Comparison of ENCODE assay signal across 15 cellular contexts in the genomic region with DNA sequence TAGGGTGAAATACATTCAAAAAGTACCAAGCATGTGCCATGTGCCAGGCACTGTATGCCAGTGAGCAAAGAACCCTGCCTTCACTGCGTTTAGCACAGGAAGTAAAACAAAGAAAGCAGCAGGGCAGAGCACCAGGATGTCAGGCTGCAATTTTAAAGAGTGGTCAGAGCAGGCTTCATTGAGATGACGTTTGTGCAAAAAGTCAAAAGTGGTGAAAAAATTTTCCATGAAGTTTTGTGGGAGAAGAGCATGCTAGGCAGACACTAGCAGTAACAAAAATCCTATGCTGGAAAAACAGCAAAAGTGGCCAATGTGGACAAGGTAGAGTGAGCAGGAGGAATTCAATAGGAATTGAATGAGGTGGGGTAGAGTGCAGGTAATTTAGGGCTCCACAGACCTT. TPM values are rescaled to one million over a fixed set of nuclear protein-coding genes. Genes with fewer than 3 reads are reported as not detected.
DNase-seq lines count a peak whose midpoint lies in the region; ATAC-seq, FAIRE-seq and TF ChIP-seq lines count a peak whose summit lies in the region.
"Had no signal": no experiment of that assay in that cellular context is flagged by ENCODE, and none has a peak within 500 bp of the region (broad histone marks: within the 10 kb centered on the region; RNA-seq: fewer than 3 reads in every experiment).

No MANE protein-coding gene starts in this region.

- no peak for TF ChIP-seq RAD21 in GM12878 (IDR thresholded peaks at IDR 0.05; ENCODE audit: insufficient read depth, low read depth, low read length)

- no peak overlapping the region for H3T11ph ChIP-seq in H9 (ENCODE audit: low read length)

- no peak overlapping the region for H3K23ac ChIP-seq in H9 (ENCODE audit: insufficient read length, low read depth, low read length)

- no peak overlapping the region for H2BK20ac ChIP-seq in H9 (ENCODE audit: low read depth, low read length, poor library complexity, severe bottlenecking)

- SMC1A ChIA-PET in GM12878 (lab: Charles Lee; ENCODE audit: uncharacterized antibody, unreplicated experiment), result interaction anchor here (4.9 kb wide), 1 partner anchor 13 kb away, joined by 24 read pairs; no protein-coding TSS in a partner anchor

- FAIRE-seq in GM12878 (lab: Jason Lieb, UNC), result no peak
- FAIRE-seq: TTC549 had no signal

- no peak for ATAC-seq in CD4-positive, alpha-beta T cell (ENCODE audit: poor library complexity)
- 0 out of 3 replicates have a peak, but pooled peaks have one; percentile 23 for ATAC-seq in GM12878
- peak; percentile 61 to 88 (median 75) for ATAC-seq in natural killer cell

- CTCF ChIA-PET in CD4-positive, alpha-beta T cell (lab: Charles Lee), result no interaction called here
- CTCF ChIA-PET in GM12878 (lab: Yijun Ruan, JAX), result interaction anchor here (1.4 kb wide), 1 partner anchor 10 kb away, joined by 4 read pairs; no protein-coding TSS in a partner anchor

- H3K27ac Mint-ChIP-seq in CD4-positive, alpha-beta T cell, result peak overlapping the region; percentile 61
- peak overlapping the region; percentile 33 to 76 (median 68) for H3K27ac Mint-ChIP-seq in H9
- peak overlapping the region; percentile 77 to 78 for H3K27ac Mint-ChIP-seq in natural killer cell
- H3K27ac Mint-ChIP-seq in endodermal cell, result no peak overlapping the region

- H3K23me2 ChIP-seq in H9 (ENCODE audit: insufficient read length, low read depth, low read length, poor library complexity, severe bottlenecking), result no peaks in the 10 kb centered on the region

- H2AFZ ChIP-seq in H9 (ENCODE audit: low read length) (no peak overlapping the region), GM12878 (ENCODE audit: control insufficient read depth, low read depth, low read length) (no peak overlapping the region)

- no peak overlapping the region for H3K4ac ChIP-seq in H9 (ENCODE audit: low read depth, low read length)

- BruUV-seq in GM12878 (replicated peaks; lab: Mats Ljungman, UMichigan), result no TSS peak

- no peak overlapping the region for H2AK5ac ChIP-seq in H9 (ENCODE audit: insufficient read length, low read length)

- H2BK5ac ChIP-seq in H9 (ENCODE audit: insufficient read length, low read length), result no peak overlapping the region

- no peak overlapping the region for H4K5ac ChIP-seq in H9 (ENCODE audit: insufficient read length, low read depth, low read length)

- H2BK120ac ChIP-seq in H9 (ENCODE audit: low read depth, low read length, poor library complexity, severe bottlenecking), result no peak overlapping the region

- no peak overlapping the region for H3K27ac ChIP-seq in CD4-positive, alpha-beta T cell (ENCODE audit: low read depth, low read length)
- H3K27ac ChIP-seq in H9 (ENCODE audit: insufficient read length, low read depth, low read length), result no peak overlapping the region
- H3K27ac ChIP-seq in GM12878 (ENCODE audit: control insufficient read depth, insufficient read depth), result no peak overlapping the region
- no peak overlapping the region for H3K27ac ChIP-seq in endodermal cell (ENCODE audit: low read depth, low read length)
- H3K27ac ChIP-seq: RWPE1 had no signal

- H3K4me2 ChIP-seq in H9 (ENCODE audit: insufficient read depth, insufficient read length, low read length) (no peak overlapping the region), GM12878 (ENCODE audit: control insufficient read depth, insufficient read depth) (no peak overlapping the region)

- H3K4me1 ChIP-seq in H9 (ENCODE audit: insufficient read depth, low read length) (no peaks in the 10 kb centered on the region), GM12878 (ENCODE audit: control insufficient read depth, insufficient read depth, low read length) (peaks cover 6% of the 10 kb centered on the region; the same call in 1 of the 2 replicates), endodermal cell (ENCODE audit: control insufficient read depth, insufficient read depth, low read length) (no peaks in the 10 kb centered on the region)

- peaks cover 77% of the 10 kb centered on the region for H3K36me3 Mint-ChIP-seq in CD4-positive, alpha-beta T cell (ENCODE audit: low read depth)
- peaks cover 21 to 61% (median 42%) of the 10 kb centered on the region in 3 experiments; a peak in 6 of 7 replicates for H3K36me3 Mint-ChIP-seq in H9 (ENCODE audit: insufficient read depth in 1 of 3, low read depth in 3 of 3)
- no peaks in the 10 kb centered on the region for H3K36me3 Mint-ChIP-seq in natural killer cell
- H3K36me3 Mint-ChIP-seq in endodermal cell (ENCODE audit: low read depth), result peaks cover 58% of the 10 kb centered on the region

- H3K4me1 Mint-ChIP-seq in CD4-positive, alpha-beta T cell (ENCODE audit: low read depth), result peaks cover 19% of the 10 kb centered on the region
- H3K4me1 Mint-ChIP-seq in H9, result peaks cover 13 to 19% of the 10 kb centered on the region in 2 experiments
- peaks cover 13 to 20% of the 10 kb centered on the region in 2 donors for H3K4me1 Mint-ChIP-seq in natural killer cell
- H3K4me1 Mint-ChIP-seq in endodermal cell, result no peaks in the 10 kb centered on the region

- no peaks in the 10 kb centered on the region for H3K27me3 ChIP-seq in CD4-positive, alpha-beta T cell (ENCODE audit: control insufficient read depth, insufficient read depth, low read length)
- H3K27me3 ChIP-seq in H9 (ENCODE audit: insufficient read depth, low read length) (no peaks in the 10 kb centered on the region), GM12878 (replicated peaks in 1 of 2; ENCODE audit: control insufficient read depth in 2 of 2, insufficient read depth in 2 of 2, low read length in 1 of 2) (no peaks in the 10 kb centered on the region), endodermal cell (ENCODE audit: control insufficient read depth, insufficient read depth, low read length, poor library complexity, severe bottlenecking) (no peaks in the 10 kb centered on the region)

- no peak overlapping the region for H3K14ac ChIP-seq in H9 (ENCODE audit: insufficient read depth, low read length)

- H3K36me3 ChIP-seq in GM12878 (ENCODE audit: control insufficient read depth in 2 of 2, insufficient read depth in 2 of 2, low read length in 1 of 2) (peaks cover 2 to 25% of the 10 kb centered on the region in 2 experiments; a peak in 3 of 4 replicates), endodermal cell (ENCODE audit: control insufficient read depth, insufficient read depth, low read length) (peaks cover 76% of the 10 kb centered on the region)

- H3K56ac ChIP-seq in H9 (ENCODE audit: insufficient read length, low read depth, low read length), result no peak overlapping the region

- no peak overlapping the region for H2BK15ac ChIP-seq in H9 (ENCODE audit: low read depth, low read length)

- no peak for TF ChIP-seq POLR2A in GM12878 (IDR thresholded peaks at IDR 0.05; ENCODE audit: low read depth, low read length)

- no peak for TF ChIP-seq EP300 in GM12878 (IDR thresholded peaks at IDR 0.05; ENCODE audit: borderline replicate concordance in 1 of 2, control insufficient read depth in 1 of 2, low read depth in 2 of 2, low read length in 2 of 2)

- no peaks in the 10 kb centered on the region for H3K27me3 Mint-ChIP-seq in CD4-positive, alpha-beta T cell
- no peaks in the 10 kb centered on the region for H3K27me3 Mint-ChIP-seq in H9 (ENCODE audit: low read depth)
- H3K27me3 Mint-ChIP-seq in natural killer cell (ENCODE audit: low read depth in 2 of 2), result no peaks in the 10 kb centered on the region
- H3K27me3 Mint-ChIP-seq in endodermal cell (ENCODE audit: insufficient read depth), result no peaks in the 10 kb centered on the region

- no peak overlapping the region for H3K9ac ChIP-seq in H9 (ENCODE audit: extremely low read depth, insufficient read length, low read length)
- H3K9ac ChIP-seq in GM12878 (ENCODE audit: control insufficient read depth, insufficient read depth, low read length), result no peak overlapping the region
- no peak overlapping the region for H3K9ac ChIP-seq in endodermal cell (ENCODE audit: extremely low read depth, low read length, poor library complexity, severe bottlenecking)

- no peak overlapping the region for H3K4me3 Mint-ChIP-seq in CD4-positive, alpha-beta T cell
- no peak overlapping the region for H3K4me3 Mint-ChIP-seq in H9
- peak overlapping the region; percentile 1 for H3K4me3 Mint-ChIP-seq in natural killer cell
- no peak overlapping the region for H3K4me3 Mint-ChIP-seq in endodermal cell

- H3K9me3 ChIP-seq in CD4-positive, alpha-beta T cell (ENCODE audit: control insufficient read depth, low read length), result no peaks in the 10 kb centered on the region
- H3K9me3 ChIP-seq in H9 (ENCODE audit: control insufficient read depth, low read depth, low read length) (no peaks in the 10 kb centered on the region), GM12878 (replicated peaks; ENCODE audit: control insufficient read depth, insufficient read depth, low read length) (no peaks in the 10 kb centered on the region), endodermal cell (ENCODE audit: control insufficient read depth, low read length) (no peaks in the 10 kb centered on the region)

- H3K79me1 ChIP-seq in H9 (ENCODE audit: insufficient read depth, low read depth, low read length, poor library complexity, severe bottlenecking), result no peaks in the 10 kb centered on the region

- H4K20me1 ChIP-seq in H9 (ENCODE audit: control insufficient read depth, insufficient read depth, insufficient read length), result no peaks in the 10 kb centered on the region
- H4K20me1 ChIP-seq in GM12878 (ENCODE audit: control insufficient read depth, insufficient read depth), result no peaks in the 10 kb centered on the region

- in situ Hi-C loops in GM12878 (cut with MboI), result no loop called here

- H3K18ac ChIP-seq in H9 (ENCODE audit: insufficient read length, low read depth, low read length), result no peak overlapping the region

- no CpG with 5 or more reads among the region's 2 CpGs for WGBS in H9 (ENCODE audit: extremely low coverage, insufficient read length, low lambda C conversion rate)
- WGBS in GM12878 (ENCODE audit: insufficient coverage, insufficient replicate concordance, low lambda C conversion rate, missing lambda C conversion rate), result 2% methylated on average over 2 of the region's 2 CpGs
- 71 to 80% methylated on average over 2 of the region's 2 CpGs for WGBS in endodermal cell (ENCODE audit: insufficient coverage in 1 of 2, insufficient read length in 1 of 2), 2 experiments

- no peak overlapping the region for H4K91ac ChIP-seq in H9 (ENCODE audit: insufficient read length, low read depth, low read length)

- no peak overlapping the region for H4K8ac ChIP-seq in H9 (replicated peaks; ENCODE audit: insufficient read length, low read depth, low read length)

- H3K79me2 ChIP-seq in H9 (ENCODE audit: insufficient read depth, low read length) (no peaks in the 10 kb centered on the region), GM12878 (ENCODE audit: control insufficient read depth, insufficient read depth, low read length) (no peaks in the 10 kb centered on the region; the same call in 1 of the 2 replicates)

- RAD21 ChIA-PET in GM12878 (lab: Charles Lee; ENCODE audit: unreplicated experiment), result no interaction called here

- intact Hi-C loops in CD4-positive, alpha-beta T cell (cut with DNase I, micrococcal nuclease), result no loop called here
- intact Hi-C loops in GM12878 (cut with micrococcal nuclease; ENCODE audit: unreplicated experiment) (no loop called here), natural killer cell (cut with micrococcal nuclease) (no loop called here)

- DNase-seq in CD4-positive, alpha-beta T cell, result no peak
- DNase-seq in H9, result no peak
- DNase-seq in GM12878 (ENCODE audit: low read depth, low spot score), result no peak
- no peak for DNase-seq in natural killer cell
- DNase-seq in GM19240 (ENCODE audit: insufficient read length, low spot score), result no peak
- DNase-seq in T1000 (lab: John Stamatoyannopoulos, UW), result no peak
- no peak for DNase-seq in NCI-H748 treated with DMSO at 0.1 percent for 48 hours (lab: John Stamatoyannopoulos, UW)
- no peak for DNase-seq in endodermal cell
- DNase-seq: C1 segment of cervical spinal cord, foreskin melanocyte, islet precursor cell, NCI-H1930, NCI-H526 treated with DMSO at 0.1 percent for 48 hours had no signal

- no peaks in the 10 kb centered on the region for H3K9me3 Mint-ChIP-seq in CD4-positive, alpha-beta T cell
- H3K9me3 Mint-ChIP-seq in H9, result no peaks in the 10 kb centered on the region
- H3K9me3 Mint-ChIP-seq in natural killer cell, result no peaks in the 10 kb centered on the region
- no peaks in the 10 kb centered on the region for H3K9me3 Mint-ChIP-seq in endodermal cell

- H2BK12ac ChIP-seq in H9 (ENCODE audit: insufficient read length, low read depth, low read length), result no peak overlapping the region

- POLR2A ChIA-PET in CD4-positive, alpha-beta T cell (lab: Charles Lee), result interaction anchor here (1.6 kb wide), 1 partner anchor 31 kb away, joined by 7 read pairs; the partner anchor contains the start of gene AKIRIN2
- POLR2A ChIA-PET in GM12878 (lab: Charles Lee), result no interaction called here

- no peak for TF ChIP-seq CTCF in CD4-positive, alpha-beta T cell (IDR thresholded peaks at IDR 0.05)
- TF ChIP-seq CTCF in H9 (conservative IDR thresholded peaks at IDR 0.05) (no peak), GM12878 (IDR thresholded peaks at IDR 0.05 in 2 of 3, conservative IDR thresholded peaks at IDR 0.05 in 1 of 3; ENCODE audit: control insufficient read depth in 2 of 3, extremely low read depth in 1 of 3, insufficient read depth in 1 of 3, low read depth in 3 of 3, low read length in 3 of 3) (no peak), natural killer cell (IDR thresholded peaks at IDR 0.05) (no peak), endodermal cell (conservative IDR thresholded peaks at IDR 0.05) (no peak)

- H3K4me3 ChIP-seq in GM12878 (no peak overlapping the region), endodermal cell (ENCODE audit: low read length) (no peak overlapping the region)

RNA-seq across cellular contexts. Expression of gene AKIRIN2, which starts 31.3 kb away (rescaled TPM):
- total RNA-seq in CD4-positive, alpha-beta T cell, result 10 to 100 TPM; 91.0 to 92.5 TPM
- 75.7 and 75.9 TPM in 2 replicates for total RNA-seq in H9 (2021)
- total RNA-seq in GM12878 (2013; cell fraction: nucleolus; rRNA removed), result 105 and 137 TPM in 2 replicates
- total RNA-seq in GM12878 (2014; rRNA removed), result 28.4 and 32.9 TPM in 2 replicates
- 21.9 and 23.7 TPM in 2 replicates for total RNA-seq in GM12878 (2014; rRNA removed; fragmentation: Illumina TruSeq; extraction: Trizol)
- 71.6 and 74.4 TPM in 2 replicates for total RNA-seq in GM12878 (2021)
- 30.6 TPM for polyA plus RNA-seq in GM12878 (2011; ENCODE audit: low read depth)
- 40.1 and 62.9 TPM in 2 replicates for polyA plus RNA-seq in GM12878 (2011; rRNA removed)
- polyA plus RNA-seq in GM12878 (2011; cell fraction: cytosol; rRNA removed), result 20.0 and 28.1 TPM in 2 replicates
- polyA plus RNA-seq in GM12878 (2011; cell fraction: nucleus; rRNA removed), result 50.6 and 56.0 TPM in 2 replicates
- polyA plus RNA-seq in GM12878 (2012), result 64.1 and 73.9 TPM in 2 replicates
- polyA plus RNA-seq in GM12878 (2014; fragmentation: Illumina TruSeq; extraction: Trizol), result 39.3 and 46.5 TPM in 2 replicates
- polyA plus RNA-seq in GM12878 (2014; fragmentation: Nextera tagmentation; extraction: Ambion mirVana), result 10 to 100 TPM; 12.7 to 16.8 TPM
- 45.0 and 49.0 TPM in 2 replicates for polyA plus RNA-seq in GM12878 (2014; rRNA removed)
- 10 to 100 TPM; 79.2 to 82.2 TPM for polyA plus RNA-seq in GM12878 (2016; fragmentation: Nextera tagmentation; extraction: Ambion mirVana)
- 8.4 and 14.7 TPM in 2 replicates for polyA minus RNA-seq in GM12878 (2011; rRNA and poly(A)+ RNA removed)
- 18.0 and 18.7 TPM in 2 replicates for polyA minus RNA-seq in GM12878 (2011; cell fraction: cytosol; rRNA and poly(A)+ RNA removed)
- 43.9 and 77.4 TPM in 2 replicates for polyA minus RNA-seq in GM12878 (2011; cell fraction: nucleus; rRNA and poly(A)+ RNA removed)
- total RNA-seq in natural killer cell, result 100 to 1,000 TPM; 102 to 156 (median 108) TPM
- total RNA-seq in endodermal cell, result 10 to 100 TPM; 70.4 to 73.5 TPM
- polyA plus RNA-seq in endodermal cell (2013, experiment 1 of 2), result 78.6 TPM
- 71.6 TPM for polyA plus RNA-seq in endodermal cell (2013, experiment 2 of 2)
